1 cellular context compared by ENCODE assay signal in genomic region chr5:10601246-10602030, GRCh38.
TF ChIP-seq lines count a peak whose summit lies in the region.

No MANE protein-coding gene starts in this region.

TF ChIP-seq in HEK293, 187 proteins besides CTCF, POLR2A, EP300 and RAD21 (continued from another document):
- TF ChIP-seq PRDM10 (tag by site-specific recombination; IDR thresholded peaks at IDR 0.05) (peak; percentile 83), ZNF140 (tag by site-specific recombination; IDR thresholded peaks at IDR 0.05) (no peak), GLI2 (tag by site-specific recombination; IDR thresholded peaks at IDR 0.05; ENCODE audit: borderline replicate concordance, low read depth) (0 out of 2 replicates have a peak, but pooled peaks have one; percentile 78), ZNF514 (tag by site-specific recombination; IDR thresholded peaks at IDR 0.05) (no peak), ZNF791 (tag by site-specific recombination; IDR thresholded peaks at IDR 0.05) (no peak), ZNF645 (tag by site-specific recombination; IDR thresholded peaks at IDR 0.05) (0 out of 2 replicates have a peak, but pooled peaks have one; percentile 24), ZNF639 (tag by site-specific recombination; IDR thresholded peaks at IDR 0.05) (peak; percentile 93), HOXC10 (CRISPR knock-in tag; IDR thresholded peaks at IDR 0.05) (no peak), ZNF16 (tag by site-specific recombination; IDR thresholded peaks at IDR 0.05; ENCODE audit: low read depth) (no peak), ZNF398 (tag by site-specific recombination; IDR thresholded peaks at IDR 0.05) (peak; percentile 97), ZNF704 (tag by site-specific recombination; IDR thresholded peaks at IDR 0.05) (no peak), ZNF248 (tag by site-specific recombination; IDR thresholded peaks at IDR 0.05) (no peak; the same call in 1 of the 2 replicates), ZNF404 (tag by site-specific recombination; IDR thresholded peaks at IDR 0.05) (no peak), ZNF114 (tag by site-specific recombination; IDR thresholded peaks at IDR 0.05) (no peak)
- TF ChIP-seq, protein P1, sequence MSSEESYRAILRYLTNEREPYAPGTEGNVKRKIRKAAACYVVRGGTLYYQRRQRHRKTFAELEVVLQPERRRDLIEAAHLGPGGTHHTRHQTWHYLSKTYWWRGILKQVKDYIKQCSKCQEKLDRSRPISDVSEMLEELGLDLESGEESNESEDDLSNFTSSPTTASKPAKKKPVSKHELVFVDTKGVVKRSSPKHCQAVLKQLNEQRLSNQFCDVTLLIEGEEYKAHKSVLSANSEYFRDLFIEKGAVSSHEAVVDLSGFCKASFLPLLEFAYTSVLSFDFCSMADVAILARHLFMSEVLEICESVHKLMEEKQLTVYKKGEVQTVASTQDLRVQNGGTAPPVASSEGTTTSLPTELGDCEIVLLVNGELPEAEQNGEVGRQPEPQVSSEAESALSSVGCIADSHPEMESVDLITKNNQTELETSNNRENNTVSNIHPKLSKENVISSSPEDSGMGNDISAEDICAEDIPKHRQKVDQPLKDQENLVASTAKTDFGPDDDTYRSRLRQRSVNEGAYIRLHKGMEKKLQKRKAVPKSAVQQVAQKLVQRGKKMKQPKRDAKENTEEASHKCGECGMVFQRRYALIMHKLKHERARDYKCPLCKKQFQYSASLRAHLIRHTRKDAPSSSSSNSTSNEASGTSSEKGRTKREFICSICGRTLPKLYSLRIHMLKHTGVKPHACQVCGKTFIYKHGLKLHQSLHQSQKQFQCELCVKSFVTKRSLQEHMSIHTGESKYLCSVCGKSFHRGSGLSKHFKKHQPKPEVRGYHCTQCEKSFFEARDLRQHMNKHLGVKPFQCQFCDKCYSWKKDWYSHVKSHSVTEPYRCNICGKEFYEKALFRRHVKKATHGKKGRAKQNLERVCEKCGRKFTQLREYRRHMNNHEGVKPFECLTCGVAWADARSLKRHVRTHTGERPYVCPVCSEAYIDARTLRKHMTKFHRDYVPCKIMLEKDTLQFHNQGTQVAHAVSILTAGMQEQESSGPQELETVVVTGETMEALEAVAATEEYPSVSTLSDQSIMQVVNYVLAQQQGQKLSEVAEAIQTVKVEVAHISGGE (tag by site-specific recombination; conservative IDR thresholded peaks at IDR 0.05; ENCODE audit: low read depth): peak; percentile 41; the same call in 1 of the 2 replicates
- TF ChIP-seq, protein P2, sequence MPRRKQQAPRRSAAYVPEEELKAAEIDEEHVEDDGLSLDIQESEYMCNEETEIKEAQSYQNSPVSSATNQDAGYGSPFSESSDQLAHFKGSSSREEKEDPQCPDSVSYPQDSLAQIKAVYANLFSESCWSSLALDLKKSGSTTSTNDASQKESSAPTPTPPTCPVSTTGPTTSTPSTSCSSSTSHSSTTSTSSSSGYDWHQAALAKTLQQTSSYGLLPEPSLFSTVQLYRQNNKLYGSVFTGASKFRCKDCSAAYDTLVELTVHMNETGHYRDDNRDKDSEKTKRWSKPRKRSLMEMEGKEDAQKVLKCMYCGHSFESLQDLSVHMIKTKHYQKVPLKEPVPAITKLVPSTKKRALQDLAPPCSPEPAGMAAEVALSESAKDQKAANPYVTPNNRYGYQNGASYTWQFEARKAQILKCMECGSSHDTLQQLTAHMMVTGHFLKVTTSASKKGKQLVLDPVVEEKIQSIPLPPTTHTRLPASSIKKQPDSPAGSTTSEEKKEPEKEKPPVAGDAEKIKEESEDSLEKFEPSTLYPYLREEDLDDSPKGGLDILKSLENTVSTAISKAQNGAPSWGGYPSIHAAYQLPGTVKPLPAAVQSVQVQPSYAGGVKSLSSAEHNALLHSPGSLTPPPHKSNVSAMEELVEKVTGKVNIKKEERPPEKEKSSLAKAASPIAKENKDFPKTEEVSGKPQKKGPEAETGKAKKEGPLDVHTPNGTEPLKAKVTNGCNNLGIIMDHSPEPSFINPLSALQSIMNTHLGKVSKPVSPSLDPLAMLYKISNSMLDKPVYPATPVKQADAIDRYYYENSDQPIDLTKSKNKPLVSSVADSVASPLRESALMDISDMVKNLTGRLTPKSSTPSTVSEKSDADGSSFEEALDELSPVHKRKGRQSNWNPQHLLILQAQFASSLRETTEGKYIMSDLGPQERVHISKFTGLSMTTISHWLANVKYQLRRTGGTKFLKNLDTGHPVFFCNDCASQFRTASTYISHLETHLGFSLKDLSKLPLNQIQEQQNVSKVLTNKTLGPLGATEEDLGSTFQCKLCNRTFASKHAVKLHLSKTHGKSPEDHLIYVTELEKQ (tag by site-specific recombination; IDR thresholded peaks at IDR 0.05; ENCODE audit: borderline replicate concordance): peak; percentile 62
- TF ChIP-seq, protein P3, sequence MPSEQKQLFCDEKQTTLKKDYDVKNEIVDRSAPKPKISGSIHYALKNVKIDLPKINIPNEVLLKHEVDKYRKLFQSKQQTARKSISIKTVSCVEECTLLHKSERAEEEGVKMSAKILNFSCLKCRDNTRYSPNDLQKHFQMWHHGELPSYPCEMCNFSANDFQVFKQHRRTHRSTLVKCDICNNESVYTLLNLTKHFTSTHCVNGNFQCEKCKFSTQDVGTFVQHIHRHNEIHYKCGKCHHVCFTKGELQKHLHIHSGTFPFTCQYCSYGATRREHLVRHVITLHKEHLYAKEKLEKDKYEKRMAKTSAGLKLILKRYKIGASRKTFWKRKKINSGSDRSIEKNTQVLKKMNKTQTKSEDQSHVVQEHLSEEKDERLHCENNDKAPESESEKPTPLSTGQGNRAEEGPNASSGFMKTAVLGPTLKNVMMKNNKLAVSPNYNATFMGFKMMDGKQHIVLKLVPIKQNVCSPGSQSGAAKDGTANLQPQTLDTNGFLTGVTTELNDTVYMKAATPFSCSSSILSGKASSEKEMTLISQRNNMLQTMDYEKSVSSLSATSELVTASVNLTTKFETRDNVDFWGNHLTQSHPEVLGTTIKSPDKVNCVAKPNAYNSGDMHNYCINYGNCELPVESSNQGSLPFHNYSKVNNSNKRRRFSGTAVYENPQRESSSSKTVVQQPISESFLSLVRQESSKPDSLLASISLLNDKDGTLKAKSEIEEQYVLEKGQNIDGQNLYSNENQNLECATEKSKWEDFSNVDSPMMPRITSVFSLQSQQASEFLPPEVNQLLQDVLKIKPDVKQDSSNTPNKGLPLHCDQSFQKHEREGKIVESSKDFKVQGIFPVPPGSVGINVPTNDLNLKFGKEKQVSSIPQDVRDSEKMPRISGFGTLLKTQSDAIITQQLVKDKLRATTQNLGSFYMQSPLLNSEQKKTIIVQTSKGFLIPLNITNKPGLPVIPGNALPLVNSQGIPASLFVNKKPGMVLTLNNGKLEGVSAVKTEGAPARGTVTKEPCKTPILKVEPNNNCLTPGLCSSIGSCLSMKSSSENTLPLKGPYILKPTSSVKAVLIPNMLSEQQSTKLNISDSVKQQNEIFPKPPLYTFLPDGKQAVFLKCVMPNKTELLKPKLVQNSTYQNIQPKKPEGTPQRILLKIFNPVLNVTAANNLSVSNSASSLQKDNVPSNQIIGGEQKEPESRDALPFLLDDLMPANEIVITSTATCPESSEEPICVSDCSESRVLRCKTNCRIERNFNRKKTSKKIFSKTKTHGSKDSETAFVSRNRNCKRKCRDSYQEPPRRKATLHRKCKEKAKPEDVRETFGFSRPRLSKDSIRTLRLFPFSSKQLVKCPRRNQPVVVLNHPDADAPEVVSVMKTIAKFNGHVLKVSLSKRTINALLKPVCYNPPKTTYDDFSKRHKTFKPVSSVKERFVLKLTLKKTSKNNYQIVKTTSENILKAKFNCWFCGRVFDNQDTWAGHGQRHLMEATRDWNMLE (tag by site-specific recombination; conservative IDR thresholded peaks at IDR 0.05; ENCODE audit: low read depth): no peak; the same call in 1 of the 2 replicates
